In genomic region chr17:60525624-60526514, GRCh38 we compare ENCODE assay signal across 1 cellular context.
TF ChIP-seq lines count a peak whose summit lies in the region.

Gene APPBP2 (minus strand): TSS chr17:60526242. CDS start chr17:60525931, 311 bp downstream.

TF ChIP-seq in GM12878, 131 proteins besides CTCF, POLR2A, EP300 and RAD21 (continued from another document):
- no peak for TF ChIP-seq E4F1 (IDR thresholded peaks at IDR 0.05; ENCODE audit: borderline replicate concordance, partially characterized antibody)
- no peak; the same call in 1 of the 2 replicates for TF ChIP-seq MAX (IDR thresholded peaks at IDR 0.05; ENCODE audit: low read depth, low read length)
- no peak for TF ChIP-seq TCF7 (IDR thresholded peaks at IDR 0.05; ENCODE audit: borderline replicate concordance)
- TF ChIP-seq ZNF384 (IDR thresholded peaks at IDR 0.05; ENCODE audit: borderline replicate concordance, low read depth, low read length), result no peak
- TF ChIP-seq RUNX3 (IDR thresholded peaks at IDR 0.05; ENCODE audit: low read length), result peak; percentile 9; the same call in 1 of the 2 replicates
- TF ChIP-seq CEBPB (IDR thresholded peaks at IDR 0.05; ENCODE audit: borderline replicate concordance in 1 of 2, low read depth in 2 of 2, low read length in 2 of 2), result no peak
- TF ChIP-seq KAT2A (conservative IDR thresholded peaks at IDR 0.05; ENCODE audit: control insufficient read depth, low read depth, low read length), result no peak
- no peak for TF ChIP-seq ZBED1 (IDR thresholded peaks at IDR 0.05; ENCODE audit: borderline replicate concordance)
